Comparison of ENCODE assay signal across 7 cellular contexts in the genomic region with DNA sequence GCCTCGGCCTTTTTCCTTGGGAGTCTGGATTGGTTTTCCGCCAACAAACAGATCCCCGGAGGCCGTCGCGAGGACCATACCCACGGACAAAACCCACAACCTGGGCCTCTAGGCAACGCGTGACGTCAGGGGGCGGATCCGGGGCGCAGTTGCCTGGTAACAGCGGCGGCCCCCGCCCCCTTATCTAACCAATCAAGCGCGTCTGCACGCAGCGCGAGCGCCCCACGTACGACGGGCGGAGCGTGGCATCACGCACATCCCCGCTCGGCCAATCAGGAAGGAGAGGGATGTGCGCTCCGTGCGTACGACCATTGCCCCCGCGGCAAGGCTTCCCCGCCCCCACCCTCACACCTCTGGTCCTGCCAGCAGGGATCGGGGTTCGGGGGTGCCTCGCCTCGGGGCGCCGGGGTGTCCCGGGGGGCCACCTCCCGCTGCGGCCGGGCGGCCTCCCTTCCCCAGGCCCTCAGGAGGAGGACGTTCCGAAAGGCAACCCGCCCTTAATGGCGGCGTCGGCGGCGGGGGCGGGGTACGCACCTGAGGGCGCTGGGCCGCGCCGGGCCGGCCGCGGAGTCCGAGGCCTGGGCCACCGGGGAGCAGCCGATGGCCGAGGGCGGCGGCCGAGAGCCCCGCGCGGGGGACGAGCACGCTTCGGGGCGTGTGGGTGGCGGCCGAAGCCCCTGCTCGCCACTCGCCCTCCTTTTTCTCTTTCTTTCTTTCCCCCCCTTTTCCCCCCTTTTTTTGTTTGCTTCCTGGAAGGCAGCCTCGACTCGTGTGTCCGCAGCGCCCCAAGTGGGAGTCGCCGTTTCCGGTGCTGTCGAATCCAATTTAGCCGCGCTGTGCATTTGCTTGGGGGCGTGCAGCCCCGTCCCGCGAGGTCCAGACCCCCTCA. TPM values are rescaled to one million over a fixed set of nuclear protein-coding genes. Genes with fewer than 3 reads are reported as not detected.
DNase-seq lines count a peak whose midpoint lies in the region; ATAC-seq and TF ChIP-seq lines count a peak whose summit lies in the region.
"Not testable (repeated sequence)": the region's sequence is repeated elsewhere in the genome, so short reads cannot be mapped to it uniquely, and the experiment has no call there.

TSS of gene GTF2IRD2 (minus strand) at position 773 of the 889 bp plus-strand sequence. CDS start 15,227 bp downstream, outside the sequence.

- no CpG with 5 or more reads among the region's 97 CpGs for WGBS in body of pancreas, 2 donors
- WGBS in trophoblast cell (ENCODE audit: extremely low coverage, insufficient coverage, insufficient read length) = no CpG with 5 or more reads among the region's 97 CpGs

- not testable (repeated sequence) for H2BK12ac ChIP-seq in trophoblast cell (ENCODE audit: low read length)

- H3K4ac ChIP-seq in trophoblast cell (ENCODE audit: low read depth, low read length) = not testable (repeated sequence)

- H3K14ac ChIP-seq in trophoblast cell (ENCODE audit: low read length) = peak within 1 kb of the TSS; percentile 61

- DNase-seq in GM23338 (ENCODE audit: low spot score); trophoblast cell: not testable (repeated sequence)
- peak in 2 of 4 donors; percentile 75 to 86 for DNase-seq in body of pancreas
- DNase-seq in immature natural killer cell = peak in 1 of 3 donors; percentile 81

- not testable (repeated sequence) for TF ChIP-seq CTCF in GM23338 (conservative IDR thresholded peaks at IDR 0.05; ENCODE audit: low read depth in 2 of 2); body of pancreas (IDR thresholded peaks at IDR 0.05)

- not testable (repeated sequence) for H3K4me3 ChIP-seq in GM23338; body of pancreas; trophoblast cell (ENCODE audit: low read depth, low read length)

- H2BK120ac ChIP-seq in trophoblast cell (ENCODE audit: insufficient read depth, low read length, poor library complexity) = peak within 1 kb of the TSS; percentile 33

- not testable (repeated sequence) for H3K79me1 ChIP-seq in trophoblast cell (ENCODE audit: low read length)

- not testable (repeated sequence) for H3K27me3 Mint-ChIP-seq in GM23338 (ENCODE audit: insufficient read depth, low read depth, poor library complexity); immature natural killer cell (ENCODE audit: low read depth in 3 of 3)

- not testable (repeated sequence) for H3K9me3 ChIP-seq in body of pancreas; trophoblast cell (ENCODE audit: insufficient read depth, low read depth, low read length)

- H3K18ac ChIP-seq in trophoblast cell (ENCODE audit: low read length) = not testable (repeated sequence)

- not testable (repeated sequence) for H3K9ac ChIP-seq in trophoblast cell (ENCODE audit: low read length)

- intact Hi-C loops in T-helper 1 cell treated with Interleukin-12 subunit alpha and Interleukin-12 subunit beta and Interleukin-4 antibody, amounts not matched to agents 30 ng/mL and 1 ng/mL, for 36 hours (cut with micrococcal nuclease); body of pancreas (cut with DNase I): not testable (repeated sequence)

- not testable (repeated sequence) for H2BK5ac ChIP-seq in trophoblast cell (ENCODE audit: low read depth, low read length, poor library complexity)

- H4K12ac ChIP-seq in trophoblast cell (ENCODE audit: low read depth, low read length) = not testable (repeated sequence)

- not testable (repeated sequence) for H3K23ac ChIP-seq in trophoblast cell (ENCODE audit: low read length)

- not testable (repeated sequence) for H3K4me1 ChIP-seq in GM23338 (ENCODE audit: insufficient read depth); body of pancreas; trophoblast cell (ENCODE audit: control insufficient read depth in 1 of 2, insufficient read depth in 2 of 2, low read length in 2 of 2)

- H3K9me2 ChIP-seq in GM23338 (ENCODE audit: insufficient read depth) = not testable (repeated sequence)

- not testable (repeated sequence) for H3K27me3 ChIP-seq in GM23338 (ENCODE audit: insufficient read depth); body of pancreas; trophoblast cell (ENCODE audit: insufficient read depth, low read length)

- H3K36me3 ChIP-seq in GM23338 (ENCODE audit: insufficient read depth); body of pancreas (replicated peaks in 1 of 2; ENCODE audit: insufficient read depth in 1 of 2, low read depth in 2 of 2); trophoblast cell (ENCODE audit: control insufficient read depth in 1 of 2, insufficient read depth in 2 of 2, low read length in 2 of 2): not testable (repeated sequence)

- not testable (repeated sequence) for H2AFZ ChIP-seq in GM23338; trophoblast cell (ENCODE audit: insufficient read depth, low read length, poor library complexity)

- peak in 1 of 3 donors; percentile 35 for TF ChIP-seq POLR2A in body of pancreas (IDR thresholded peaks at IDR 0.05)

- not testable (repeated sequence) for H2AK5ac ChIP-seq in trophoblast cell (ENCODE audit: low read length)

- H3K4me3 Mint-ChIP-seq in GM23338 (peak within 1 kb of the TSS; percentile 51; the same call in 2 of the 3 replicates), immature natural killer cell (peak within 1 kb of the TSS; percentile 66 to 83 (median 73))

- H4K8ac ChIP-seq in trophoblast cell (ENCODE audit: low read depth, low read length) = peak within 1 kb of the TSS; percentile 60

- H3K4me1 Mint-ChIP-seq in GM23338, immature natural killer cell: not testable (repeated sequence)

- H3K4me2 ChIP-seq in GM23338; trophoblast cell (ENCODE audit: low read length): not testable (repeated sequence)

- not testable (repeated sequence) for H3K36me3 Mint-ChIP-seq in GM23338 (ENCODE audit: low read depth); immature natural killer cell

- H4K20me1 ChIP-seq in GM23338 (replicated peaks; ENCODE audit: insufficient read depth) = not testable (repeated sequence)

- not testable (repeated sequence) for H3K79me2 ChIP-seq in GM23338 (replicated peaks; ENCODE audit: insufficient read depth); trophoblast cell (ENCODE audit: control insufficient read depth, insufficient read depth, low read length, poor library complexity)

- H3K27ac Mint-ChIP-seq in GM23338 = not testable (repeated sequence)
- H3K27ac Mint-ChIP-seq in immature natural killer cell = peak within 1 kb of the TSS in 4 of 6 donors; percentile 66 to 86 (median 71)

- H3K27ac ChIP-seq in GM23338 (ENCODE audit: low read depth) = not testable (repeated sequence)
- H3K27ac ChIP-seq in body of pancreas (peak within 1 kb of the TSS in 2 of 4 donors; percentile 78 to 91), trophoblast cell (ENCODE audit: low read depth, low read length) (peak within 1 kb of the TSS; percentile 47)

- H3F3A ChIP-seq in GM23338 (replicated peaks; ENCODE audit: low read depth) = not testable (repeated sequence)

- peak within 1 kb of the TSS; percentile 68 for H4K91ac ChIP-seq in trophoblast cell (ENCODE audit: low read depth, low read length)

- ATAC-seq in GM18519 (IDR thresholded peaks at IDR 0.05; ENCODE audit: low FRiP score, unreplicated experiment) (peak; percentile 73), GM23338 (peak; percentile 79), HG03432 (IDR thresholded peaks at IDR 0.05; ENCODE audit: unreplicated experiment) (peak; percentile 82), body of pancreas (peak; percentile 98)

- not testable (repeated sequence) for H3K9me3 Mint-ChIP-seq in GM23338, immature natural killer cell

RNA-seq across cellular contexts. Expression of gene GTF2IRD2, which starts in this region (rescaled TPM):
- 0.45 and 0.74 TPM in 2 replicates for total RNA-seq in GM23338 (2014; rRNA removed; shearing (Covaris generic))
- polyA plus RNA-seq in GM23338 (2016; fragmentation: Nextera tagmentation; extraction: Ambion mirVana) = 11.1 and 14.6 TPM in 2 replicates
- 14.2 and 16.5 TPM in 2 replicates for total RNA-seq in T-helper 1 cell treated with Interleukin-12 subunit alpha and Interleukin-12 subunit beta and Interleukin-4 antibody, amounts not matched to agents 30 ng/mL and 1 ng/mL, for 36 hours
- 10 to 100 TPM; 11.4 to 20.1 TPM for total RNA-seq in body of pancreas
- polyA plus RNA-seq in immature natural killer cell = 10 to 100 TPM in 2 of 3 donors, 1 to 10 TPM in 1; 7.8 to 12.2 (median 11.2) TPM
- 7.1 and 7.6 TPM in 2 replicates for polyA plus RNA-seq in trophoblast cell (2013)
